ENCODE assay signal across 1 cellular context in genomic region chr1:235015291-235015990, GRCh38.
TF ChIP-seq lines count a peak whose summit lies in the region.

No MANE protein-coding gene starts in this region.

TF ChIP-seq in IMR-90, 13 proteins besides CTCF, POLR2A, EP300 and RAD21 (continued from another document):
- TF ChIP-seq RCOR1 (IDR thresholded peaks at IDR 0.05; ENCODE audit: insufficient replicate concordance, low read length), result no peak
TF ChIP-seq in IMR-90: peak in this region for 0.
